Comparison of ENCODE assay signal across 9 cellular contexts in the genomic region with DNA sequence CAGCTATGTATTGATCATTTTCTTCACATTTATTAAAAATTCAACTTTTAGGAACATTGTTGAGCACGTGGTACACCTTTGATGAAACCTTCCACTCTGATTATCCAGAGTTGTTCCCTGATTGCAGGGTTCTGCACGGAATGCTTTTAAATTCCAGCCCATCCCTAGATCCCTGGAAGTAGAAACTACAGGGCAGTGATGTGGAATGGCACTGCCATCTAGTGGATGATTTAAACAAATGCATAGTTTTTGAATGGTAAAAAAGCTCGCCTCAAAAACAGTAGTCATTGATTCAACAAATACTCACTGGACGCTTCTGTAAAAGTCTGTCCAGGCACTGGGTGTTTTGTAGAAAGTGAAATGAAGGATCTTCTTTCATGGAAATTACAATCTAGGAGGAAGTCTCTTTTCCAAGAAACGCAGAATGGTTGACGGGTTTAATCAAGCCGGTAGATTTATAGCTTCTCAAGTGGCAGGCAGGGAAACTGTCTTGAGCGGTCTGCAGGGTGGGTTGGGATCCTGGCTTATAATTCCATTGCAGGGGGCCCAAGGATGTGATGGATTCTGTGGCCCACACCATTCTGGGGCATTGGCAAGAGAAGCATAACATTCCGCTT.
DNase-seq lines count a peak whose midpoint lies in the region; ATAC-seq, FAIRE-seq and TF ChIP-seq lines count a peak whose summit lies in the region.
"Had no signal": no experiment of that assay in that cellular context is flagged by ENCODE, and none has a peak within 500 bp of the region (broad histone marks: within the 10 kb centered on the region; RNA-seq: fewer than 3 reads in every experiment).

No MANE protein-coding gene starts in this region.

- H3K4me3 ChIP-seq in AG10803 (ENCODE audit: low read length) (no peak overlapping the region), K562 (no peak overlapping the region), thoracic aorta (no peak overlapping the region)

- no peaks in the 10 kb centered on the region for H3K9me3 Mint-ChIP-seq in immature natural killer cell
- H3K9me3 Mint-ChIP-seq: stimulated activated naive CD8-positive, alpha-beta T cell treated with anti-CD3 and anti-CD28 coated beads, Interleukin-15, Interleukin-2, amounts not matched to agents 100 ng/mL and 50 ng/mL, for 24 hours had no signal

- no peak for TF ChIP-seq EP300 in K562 (IDR thresholded peaks at IDR 0.05; ENCODE audit: low read length)

- no peak for TF ChIP-seq POLR2A in K562 (conservative IDR thresholded peaks at IDR 0.05)

- no peaks in the 10 kb centered on the region for H3K4me1 ChIP-seq in K562 (replicated peaks in 1 of 2; ENCODE audit: control insufficient read depth in 2 of 2, insufficient read depth in 2 of 2, low read length in 2 of 2)
- peaks cover 7 to 10% of the 10 kb centered on the region in 2 donors for H3K4me1 ChIP-seq in thoracic aorta (ENCODE audit: control insufficient read depth in 1 of 2, low read depth in 2 of 2)

- DNase-seq in AG10803 (ENCODE audit: low read depth) (peak; percentile 65), GM13976 (ENCODE audit: low spot score) (peak; percentile 38), NCI-H2196 treated with DMSO at 0.1 percent for 48 hours (lab: John Stamatoyannopoulos, UW; ENCODE audit: unreplicated experiment) (peak; percentile 31), K562 (ENCODE audit: extremely low read depth in 1 of 4, low spot score in 3 of 4) (peak; percentile 43 to 52 (median 47)), immature natural killer cell (peak; percentile 21 to 37 (median 33)), thoracic aorta (ENCODE audit: low spot score) (no peak)

- peak overlapping the region in 3 of 6 donors; percentile 5 to 39 (median 29) for H3K27ac Mint-ChIP-seq in immature natural killer cell
- H3K27ac Mint-ChIP-seq: stimulated activated naive CD8-positive, alpha-beta T cell treated with anti-CD3 and anti-CD28 coated beads, Interleukin-15, Interleukin-2, amounts not matched to agents 100 ng/mL and 50 ng/mL, for 24 hours had no signal

- peaks cover 0 to 2% (median 0%) of the 10 kb centered on the region in 3 donors for H3K27me3 Mint-ChIP-seq in immature natural killer cell (ENCODE audit: low read depth in 3 of 3)
- H3K27me3 Mint-ChIP-seq: stimulated activated naive CD8-positive, alpha-beta T cell treated with anti-CD3 and anti-CD28 coated beads, Interleukin-15, Interleukin-2, amounts not matched to agents 100 ng/mL and 50 ng/mL, for 24 hours had no signal

- in situ Hi-C loops in GM13976 (cut with MboI; ENCODE audit: low sequenced_read_pairs, unreplicated experiment) = loop anchor here (25.0 kb wide), 1 partner anchor 726 kb away; no protein-coding TSS in a partner anchor
- in situ Hi-C loops in K562 (cut with MboI) = no loop called here

- peak; percentile 82 to 85 for TF ChIP-seq RAD21 in K562 (CRISPR knock-in tag; conservative IDR thresholded peaks at IDR 0.05 in 1 of 2, IDR thresholded peaks at IDR 0.05 in 1 of 2)

- no peak overlapping the region for H3K4me3 Mint-ChIP-seq in immature natural killer cell
- H3K4me3 Mint-ChIP-seq: stimulated activated naive CD8-positive, alpha-beta T cell treated with anti-CD3 and anti-CD28 coated beads, Interleukin-15, Interleukin-2, amounts not matched to agents 100 ng/mL and 50 ng/mL, for 24 hours had no signal

- no peak overlapping the region for H3K4me2 ChIP-seq in K562 (ENCODE audit: insufficient read depth, low read length)

- CTCF ChIA-PET in K562 (lab: Yijun Ruan, JAX; ENCODE audit: low intra/inter-chr PET ratio) = interaction anchor here (0.8 to 1.8 kb wide), 4 partner anchors 140 to 175 kb away, joined by 3 to 12 read pairs (median 8); no protein-coding TSS in a partner anchor

- peak; percentile 78 for FAIRE-seq in K562 (lab: Jason Lieb, UNC)

- POLR2A ChIA-PET in K562 (lab: Yijun Ruan, JAX) = interaction anchor here (1.2 to 2.0 kb wide), 4 partner anchors 10 to 175 kb away, joined by 3 to 5 read pairs (median 4); no protein-coding TSS in a partner anchor

- H3K9me3 ChIP-seq in K562 (replicated peaks; ENCODE audit: control insufficient read depth, insufficient read depth, low read depth, low read length) = no peaks in the 10 kb centered on the region
- H3K9me3 ChIP-seq in thoracic aorta = no peaks in the 10 kb centered on the region

- no peak overlapping the region for H2AFZ ChIP-seq in K562 (ENCODE audit: low read depth, low read length)

- BruUV-seq in K562 (replicated peaks; lab: Mats Ljungman, UMichigan) = no TSS peak

- no peak overlapping the region for H3K9ac ChIP-seq in K562 (ENCODE audit: insufficient read depth in 1 of 2, low read depth in 2 of 2, low read length in 2 of 2)

- H4K20me1 ChIP-seq in K562 (replicated peaks; ENCODE audit: control insufficient read depth, insufficient read depth, low read length) = no peaks in the 10 kb centered on the region

- 6% methylated on average over 9 of the region's 9 CpGs for WGBS in K562 (ENCODE audit: insufficient coverage, low coverage, missing lambda C conversion rate)

- TF ChIP-seq CTCF in AG10803 (conservative IDR thresholded peaks at IDR 0.05; ENCODE audit: low read length) = peak; percentile 79
- TF ChIP-seq CTCF in GM13976 (IDR thresholded peaks at IDR 0.05; ENCODE audit: borderline replicate concordance, control extremely low read depth, extremely low read depth, insufficient read depth, missing control alignments) = peak; percentile 41
- peak; percentile 51 to 77 (median 73) for TF ChIP-seq CTCF in K562 (IDR thresholded peaks at IDR 0.05 in 2 of 3, conservative IDR thresholded peaks at IDR 0.05 in 1 of 3; ENCODE audit: insufficient read depth in 2 of 3, low read depth in 1 of 3, low read length in 3 of 3)
- TF ChIP-seq CTCF in thoracic aorta (IDR thresholded peaks at IDR 0.05) = peak; percentile 76

- H3K9me1 ChIP-seq in K562 (ENCODE audit: control insufficient read depth, insufficient read depth, low read length) = no peaks in the 10 kb centered on the region

- H3K4me1 Mint-ChIP-seq in immature natural killer cell = peaks cover 43 to 63% of the 10 kb centered on the region in 2 donors

- H3K79me2 ChIP-seq in K562 (ENCODE audit: control insufficient read depth, insufficient read depth, low read length) = no peaks in the 10 kb centered on the region

- H3K27ac ChIP-seq in K562 (ENCODE audit: extremely low read depth, low read depth, low read length) = no peak overlapping the region
- H3K27ac ChIP-seq in thoracic aorta = no peak overlapping the region

- H3K36me3 ChIP-seq in K562 (ENCODE audit: control insufficient read depth, insufficient read depth, low read length) = no peaks in the 10 kb centered on the region
- H3K36me3 ChIP-seq in thoracic aorta = peaks cover 2% of the 10 kb centered on the region

- H3K36me3 Mint-ChIP-seq in immature natural killer cell = peaks cover 0 to 16% (median 6%) of the 10 kb centered on the region in 3 donors

- intact Hi-C loops in K562 (cut with micrococcal nuclease) = loop anchor here (1.0 to 10.0 kb wide), 4 partner anchors 176 to 734 kb away; no protein-coding TSS in a partner anchor

- H3K27me3 ChIP-seq in K562 (ENCODE audit: control insufficient read depth in 2 of 2, insufficient read depth in 2 of 2, low read length in 2 of 2) (peaks cover 3 to 4% of the 10 kb centered on the region in 2 experiments; a peak in 1 of 5 replicates), thoracic aorta (replicated peaks; ENCODE audit: insufficient read depth) (no peaks in the 10 kb centered on the region)

- peak; percentile 81 for ATAC-seq in K562
- ATAC-seq in thoracic aorta (ENCODE audit: insufficient number of reproducible peaks, low FRiP score, low read depth) = no peak
- ATAC-seq in GM21786 (IDR thresholded peaks at IDR 0.05; ENCODE audit: unreplicated experiment) = no peak
- ATAC-seq in HG02884 (IDR thresholded peaks at IDR 0.05; ENCODE audit: unreplicated experiment) = no peak

TF ChIP-seq in K562, 482 proteins besides CTCF, POLR2A, EP300 and RAD21 (continues in another document):
- TF ChIP-seq CREM (IDR thresholded peaks at IDR 0.05; ENCODE audit: low read depth) = no peak
- no peak for TF ChIP-seq MECOM (CRISPR knock-in tag; IDR thresholded peaks at IDR 0.05)
- TF ChIP-seq CREB1 (IDR thresholded peaks at IDR 0.05) = no peak
- TF ChIP-seq CREB1 (CRISPR knock-in tag; IDR thresholded peaks at IDR 0.05) = no peak
- no peak for TF ChIP-seq MTF1 (CRISPR knock-in tag; IDR thresholded peaks at IDR 0.05; ENCODE audit: borderline replicate concordance)
- TF ChIP-seq, protein P1, sequence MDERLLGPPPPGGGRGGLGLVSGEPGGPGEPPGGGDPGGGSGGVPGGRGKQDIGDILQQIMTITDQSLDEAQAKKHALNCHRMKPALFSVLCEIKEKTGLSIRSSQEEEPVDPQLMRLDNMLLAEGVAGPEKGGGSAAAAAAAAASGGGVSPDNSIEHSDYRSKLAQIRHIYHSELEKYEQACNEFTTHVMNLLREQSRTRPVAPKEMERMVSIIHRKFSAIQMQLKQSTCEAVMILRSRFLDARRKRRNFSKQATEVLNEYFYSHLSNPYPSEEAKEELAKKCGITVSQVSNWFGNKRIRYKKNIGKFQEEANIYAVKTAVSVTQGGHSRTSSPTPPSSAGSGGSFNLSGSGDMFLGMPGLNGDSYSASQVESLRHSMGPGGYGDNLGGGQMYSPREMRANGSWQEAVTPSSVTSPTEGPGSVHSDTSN (CRISPR knock-in tag; IDR thresholded peaks at IDR 0.05; ENCODE audit: low read depth) = no peak
- TF ChIP-seq, protein P1 (tag; conservative IDR thresholded peaks at IDR 0.05; ENCODE audit: low read depth) = peak; percentile 55; the same call in 1 of the 2 replicates
- no peak for TF ChIP-seq CEBPG (CRISPR knock-in tag; IDR thresholded peaks at IDR 0.05)
- TF ChIP-seq CEBPG (tag; conservative IDR thresholded peaks at IDR 0.05 in 1 of 2, IDR thresholded peaks at IDR 0.05 in 1 of 2) = no peak
- TF ChIP-seq RBFOX2 (IDR thresholded peaks at IDR 0.05; ENCODE audit: low read depth, low read length) = no peak
